26 cellular contexts compared by ENCODE assay signal in genomic region chr20:3738109-3739053, GRCh38. TPM values are rescaled to one million over a fixed set of nuclear protein-coding genes. Genes with fewer than 3 reads are reported as not detected.
DNase-seq lines count a peak whose midpoint lies in the region; ATAC-seq, FAIRE-seq and TF ChIP-seq lines count a peak whose summit lies in the region.
"Had no signal": no experiment of that assay in that cellular context is flagged by ENCODE, and none has a peak within 500 bp of the region (broad histone marks: within the 10 kb centered on the region; RNA-seq: fewer than 3 reads in every experiment).

No MANE protein-coding gene starts in this region.

- CTCF ChIA-PET in CD8-positive, alpha-beta memory T cell (lab: Charles Lee): no interaction called here
- CTCF ChIA-PET in activated CD8-positive, alpha-beta memory T cell treated with anti-CD3 and anti-CD28 coated beads, Interleukin-2, amount 10 ng/mL, durations not matched to agents 7 days and 5 days (lab: Charles Lee): interaction anchor here (1.6 kb wide), 1 partner anchor 28 kb away, joined by 7 read pairs; no protein-coding TSS in a partner anchor

- H3K9me3 Mint-ChIP-seq in CD8-positive, alpha-beta memory T cell: no peaks in the 10 kb centered on the region
- H3K9me3 Mint-ChIP-seq in activated CD8-positive, alpha-beta memory T cell treated with anti-CD3 and anti-CD28 coated beads, Interleukin-2, amount 10 ng/mL, durations not matched to agents 7 days and 5 days (ENCODE audit: low read depth): no peaks in the 10 kb centered on the region
- H3K9me3 Mint-ChIP-seq: activated naive CD8-positive, alpha-beta T cell treated with anti-CD3 and anti-CD28 coated beads, Interleukin-2, amount 10 ng/mL, durations not matched to agents 7 days and 5 days had no signal

- peak in 1 of 5 donors; percentile 48 for DNase-seq in heart left ventricle
- no peak for DNase-seq in cardiac septum (ENCODE audit: low spot score)
- DNase-seq in WERI-Rb-1: peak; percentile 47
- no peak for DNase-seq in left lobe of liver (ENCODE audit: low spot score)
- no peak for DNase-seq in urothelium cell line (ENCODE audit: low spot score)
- DNase-seq in GM10266 (ENCODE audit: extremely low spot score): no peak
- DNase-seq in CD8-positive, alpha-beta memory T cell: no peak
- DNase-seq in activated CD8-positive, alpha-beta memory T cell treated with anti-CD3 and anti-CD28 coated beads, Interleukin-2, amount 10 ng/mL, durations not matched to agents 7 days and 5 days: no peak
- DNase-seq: activated CD4-positive, alpha-beta T cell treated with anti-CD3 and anti-CD28 coated beads for 4 hours; activated naive CD8-positive, alpha-beta T cell treated with anti-CD3 and anti-CD28 coated beads, Interleukin-2, amount 10 ng/mL, durations not matched to agents 7 days and 5 days; body of pancreas; DMS 273 treated with DMSO at 0.1 percent for 48 hours; GF-D8; GM23248; KG1; NCI-H187 treated with DMSO at 0.1 percent for 48 hours; testis had no signal

- peaks cover 8 to 14% of the 10 kb centered on the region in 2 donors for H3K27me3 Mint-ChIP-seq in CD8-positive, alpha-beta memory T cell
- peaks cover 13% of the 10 kb centered on the region for H3K27me3 Mint-ChIP-seq in activated CD8-positive, alpha-beta memory T cell treated with anti-CD3 and anti-CD28 coated beads, Interleukin-2, amount 10 ng/mL, durations not matched to agents 7 days and 5 days

- no peaks in the 10 kb centered on the region for H3K9me3 ChIP-seq in heart left ventricle
- no peaks in the 10 kb centered on the region for H3K9me3 ChIP-seq in WERI-Rb-1 (ENCODE audit: severe bottlenecking)
- no peaks in the 10 kb centered on the region for H3K9me3 ChIP-seq in CD8-positive, alpha-beta memory T cell (ENCODE audit: low read length)
- H3K9me3 ChIP-seq: body of pancreas, testis had no signal

- H3K4me3 Mint-ChIP-seq in CD8-positive, alpha-beta memory T cell: no peak overlapping the region
- no peak overlapping the region for H3K4me3 Mint-ChIP-seq in activated CD8-positive, alpha-beta memory T cell treated with anti-CD3 and anti-CD28 coated beads, Interleukin-2, amount 10 ng/mL, durations not matched to agents 7 days and 5 days
- H3K4me3 Mint-ChIP-seq: activated naive CD8-positive, alpha-beta T cell treated with anti-CD3 and anti-CD28 coated beads, Interleukin-2, amount 10 ng/mL, durations not matched to agents 7 days and 5 days had no signal

- peak; percentile 9 for FAIRE-seq in urothelium cell line (lab: Jason Lieb, UNC)
- FAIRE-seq: endometrium, GM12878, GM19239 had no signal

- peak overlapping the region in 10 of 12 donors; percentile 22 to 92 (median 52) for H3K27ac ChIP-seq in heart left ventricle
- H3K27ac ChIP-seq in WERI-Rb-1: peak overlapping the region; percentile 56
- no peak overlapping the region for H3K27ac ChIP-seq in CD8-positive, alpha-beta memory T cell (ENCODE audit: low read depth, low read length)
- H3K27ac ChIP-seq: body of pancreas, coronary artery, GM23248, testis had no signal

- peaks cover 0 to 79% (median 34%) of the 10 kb centered on the region in 12 donors for H3K4me1 ChIP-seq in heart left ventricle
- H3K4me1 ChIP-seq in CD8-positive, alpha-beta memory T cell (ENCODE audit: insufficient read depth, low read length): no peaks in the 10 kb centered on the region

- no peak for TF ChIP-seq CTCF in heart left ventricle (IDR thresholded peaks at IDR 0.05)
- no peak for TF ChIP-seq CTCF in WERI-Rb-1 (IDR thresholded peaks at IDR 0.05; ENCODE audit: low read depth, low read length)
- TF ChIP-seq CTCF in GM10266 (IDR thresholded peaks at IDR 0.05; ENCODE audit: control insufficient read depth, insufficient read depth, low read depth, missing control alignments): no peak

- peak overlapping the region in 4 of 12 donors; percentile 4 to 21 (median 6) for H3K4me3 ChIP-seq in heart left ventricle
- H3K4me3 ChIP-seq in WERI-Rb-1 (ENCODE audit: low read depth, low read length): no peak overlapping the region
- H3K4me3 ChIP-seq in CD8-positive, alpha-beta memory T cell (ENCODE audit: low read length): no peak overlapping the region
- H3K4me3 ChIP-seq: body of pancreas, coronary artery, GM12878, GM23248, testis had no signal

- POLR2A ChIA-PET in CD8-positive, alpha-beta memory T cell (lab: Charles Lee): no interaction called here

- 51 to 62% (median 54%) methylated on average over 10 to 11 of the region's 11 CpGs for WGBS in heart left ventricle, 4 donors

- no peak overlapping the region for H3K27ac Mint-ChIP-seq in CD8-positive, alpha-beta memory T cell
- H3K27ac Mint-ChIP-seq in activated CD8-positive, alpha-beta memory T cell treated with anti-CD3 and anti-CD28 coated beads, Interleukin-2, amount 10 ng/mL, durations not matched to agents 7 days and 5 days: no peak overlapping the region
- H3K27ac Mint-ChIP-seq: activated naive CD8-positive, alpha-beta T cell treated with anti-CD3 and anti-CD28 coated beads, Interleukin-2, amount 10 ng/mL, durations not matched to agents 7 days and 5 days had no signal

- peaks cover 0 to 2% (median 0%) of the 10 kb centered on the region in 9 donors for H3K27me3 ChIP-seq in heart left ventricle
- no peaks in the 10 kb centered on the region for H3K27me3 ChIP-seq in WERI-Rb-1 (ENCODE audit: insufficient read depth, low read depth, severe bottlenecking)
- no peaks in the 10 kb centered on the region for H3K27me3 ChIP-seq in CD8-positive, alpha-beta memory T cell (ENCODE audit: insufficient read depth, low read length, poor library complexity, severe bottlenecking)
- H3K27me3 ChIP-seq: body of pancreas, testis had no signal

- ATAC-seq in heart left ventricle: no peak
- ATAC-seq in left lobe of liver: peak; percentile 76
- ATAC-seq in activated CD8-positive, alpha-beta memory T cell treated with anti-CD3 and anti-CD28 coated beads, Interleukin-2, amount 10 ng/mL, durations not matched to agents 7 days and 5 days: no peak
- ATAC-seq: body of pancreas, GM12878 had no signal

- H3K36me3 Mint-ChIP-seq in CD8-positive, alpha-beta memory T cell: no peaks in the 10 kb centered on the region
- H3K36me3 Mint-ChIP-seq in activated CD8-positive, alpha-beta memory T cell treated with anti-CD3 and anti-CD28 coated beads, Interleukin-2, amount 10 ng/mL, durations not matched to agents 7 days and 5 days: no peaks in the 10 kb centered on the region
- H3K36me3 Mint-ChIP-seq: activated naive CD8-positive, alpha-beta T cell treated with anti-CD3 and anti-CD28 coated beads, Interleukin-2, amount 10 ng/mL, durations not matched to agents 7 days and 5 days had no signal

- H3K36me3 ChIP-seq in heart left ventricle: peaks cover 0 to 15% (median 0%) of the 10 kb centered on the region in 9 donors
- H3K36me3 ChIP-seq in WERI-Rb-1: no peaks in the 10 kb centered on the region
- H3K36me3 ChIP-seq in CD8-positive, alpha-beta memory T cell (ENCODE audit: insufficient read depth, low read length): no peaks in the 10 kb centered on the region

- no peaks in the 10 kb centered on the region for H3K4me1 Mint-ChIP-seq in CD8-positive, alpha-beta memory T cell
- H3K4me1 Mint-ChIP-seq in activated CD8-positive, alpha-beta memory T cell treated with anti-CD3 and anti-CD28 coated beads, Interleukin-2, amount 10 ng/mL, durations not matched to agents 7 days and 5 days: no peaks in the 10 kb centered on the region
- H3K4me1 Mint-ChIP-seq: activated naive CD8-positive, alpha-beta T cell treated with anti-CD3 and anti-CD28 coated beads, Interleukin-2, amount 10 ng/mL, durations not matched to agents 7 days and 5 days had no signal

- intact Hi-C loops in heart left ventricle (cut with DNase I) (loop anchor here in 1 of 10 donors (1.0 kb wide), 1 partner anchor 8 kb away; no protein-coding TSS in a partner anchor), cardiac septum (cut with DNase I) (no loop called here)

- no peak for TF ChIP-seq POLR2A in heart left ventricle (IDR thresholded peaks at IDR 0.05)

RNA-seq across cellular contexts. Expression of gene HSPA12B, which starts 5.9 kb away (rescaled TPM):
- total RNA-seq in heart left ventricle (10 to 100 TPM; 10.4 to 35.7 (median 14.3) TPM), cardiac septum (9.2 TPM), left lobe of liver (1.4 TPM)
- 10 to 100 TPM; 11.8 to 17.3 TPM for polyA plus RNA-seq in heart left ventricle
- total RNA-seq in CD8-positive, alpha-beta memory T cell: not detected
- not detected for polyA plus RNA-seq in CD8-positive, alpha-beta memory T cell
- total RNA-seq in activated CD8-positive, alpha-beta memory T cell treated with anti-CD3 and anti-CD28 coated beads, Interleukin-2, amount 10 ng/mL, durations not matched to agents 7 days and 5 days: not detected
- total RNA-seq: activated naive CD8-positive, alpha-beta T cell treated with anti-CD3 and anti-CD28 coated beads, Interleukin-2, amount 10 ng/mL, durations not matched to agents 7 days and 5 days; GM12878; GM23248; myocyte; NCI-H460; osteocyte had no signal

RNA-seq across cellular contexts. Expression of gene SIGLEC1, which starts 26.0 kb away (rescaled TPM):
- total RNA-seq in heart left ventricle (10 to 100 TPM in 2 of 9 donors, 1 to 10 TPM in 7; 1.5 to 51.9 (median 5.7) TPM), cardiac septum (2.4 TPM), left lobe of liver (5.9 TPM)
- 1 to 10 TPM; 1.9 to 6.1 TPM for polyA plus RNA-seq in heart left ventricle
- total RNA-seq in CD8-positive, alpha-beta memory T cell: under 1 TPM; 0.18 to 0.24 TPM
- polyA plus RNA-seq in CD8-positive, alpha-beta memory T cell: not detected
- total RNA-seq in activated CD8-positive, alpha-beta memory T cell treated with anti-CD3 and anti-CD28 coated beads, Interleukin-2, amount 10 ng/mL, durations not matched to agents 7 days and 5 days: not detected
- total RNA-seq: GM23248, lung microvascular endothelial cell, NCI-H460 had no signal
- polyA plus RNA-seq: GM12878, GM23248 had no signal

RNA-seq across cellular contexts. Expression of gene ADISSP, which starts 29.2 kb away (rescaled TPM):
- total RNA-seq in heart left ventricle: 10 to 100 TPM in 6 of 9 donors, 1 to 10 TPM in 3; 7.8 to 22.2 (median 13.7) TPM
- 10 to 100 TPM in 1 of 2 donors, 1 to 10 TPM in 1; 9.8 to 19.3 TPM for polyA plus RNA-seq in heart left ventricle
- total RNA-seq in cardiac septum: 9.9 TPM
- total RNA-seq in left lobe of liver: 10.6 TPM
- total RNA-seq in CD8-positive, alpha-beta memory T cell: 10 to 100 TPM; 72.7 to 74.9 TPM
- 27.0 TPM for polyA plus RNA-seq in CD8-positive, alpha-beta memory T cell
- total RNA-seq in activated CD8-positive, alpha-beta memory T cell treated with anti-CD3 and anti-CD28 coated beads, Interleukin-2, amount 10 ng/mL, durations not matched to agents 7 days and 5 days: 10 to 100 TPM; 32.5 to 37.0 TPM

RNA-seq across cellular contexts. Expression of gene SPEF1, which starts 42.9 kb away (rescaled TPM):
- under 1 TPM in 4 of 9 donors, not detected in 5; 0.18 to 0.65 (median 0.30) TPM for total RNA-seq in heart left ventricle
- polyA plus RNA-seq in heart left ventricle: under 1 TPM; 0.11 to 0.17 TPM
- total RNA-seq in cardiac septum: not detected
- total RNA-seq in left lobe of liver: 0.10 TPM
- total RNA-seq in CD8-positive, alpha-beta memory T cell: under 1 TPM; 0.13 to 0.24 TPM
- polyA plus RNA-seq in CD8-positive, alpha-beta memory T cell: not detected
- total RNA-seq in activated CD8-positive, alpha-beta memory T cell treated with anti-CD3 and anti-CD28 coated beads, Interleukin-2, amount 10 ng/mL, durations not matched to agents 7 days and 5 days: under 1 TPM in 1 of 2 experiments, not detected in 1; 0.18 TPM
- total RNA-seq: activated naive CD8-positive, alpha-beta T cell treated with anti-CD3 and anti-CD28 coated beads, Interleukin-2, amount 10 ng/mL, durations not matched to agents 7 days and 5 days; GM12878; GM23248; osteocyte; sciatic nerve had no signal

RNA-seq across cellular contexts. Expression of gene CENPB, which starts 48.2 kb away (rescaled TPM):
- total RNA-seq in heart left ventricle (100 to 1,000 TPM in 1 of 9 donors, 10 to 100 TPM in 8; 56.2 to 122 (median 74.0) TPM), cardiac septum (79.8 TPM), left lobe of liver (39.4 TPM)
- 100 to 1,000 TPM in 1 of 2 donors, 10 to 100 TPM in 1; 77.1 to 105 TPM for polyA plus RNA-seq in heart left ventricle
- total RNA-seq in CD8-positive, alpha-beta memory T cell: 10 to 100 TPM; 66.4 to 69.9 TPM
- 1.7 TPM for polyA plus RNA-seq in CD8-positive, alpha-beta memory T cell
- 10 to 100 TPM; 76.5 to 76.8 TPM for total RNA-seq in activated CD8-positive, alpha-beta memory T cell treated with anti-CD3 and anti-CD28 coated beads, Interleukin-2, amount 10 ng/mL, durations not matched to agents 7 days and 5 days
